ENCODE assay signal across 35 cellular contexts in genomic region chr6:6605873-6606272, GRCh38. TPM values are rescaled to one million over a fixed set of nuclear protein-coding genes. Genes with fewer than 3 reads are reported as not detected.
"Had no signal": no experiment of that assay in that cellular context is flagged by ENCODE, and none has a peak within 500 bp of the region (broad histone marks: within the 10 kb centered on the region; RNA-seq: fewer than 3 reads in every experiment).

No MANE protein-coding gene starts in this region.

- ATAC-seq: activated CD4-positive, alpha-beta T cell treated with anti-CD3 and anti-CD28 coated beads for 36 hours; activated CD4-positive, CD25-positive, alpha-beta regulatory T cell treated with anti-CD3 and anti-CD28 coated beads, Interleukin-2, amount 50 U/mL, for 24 hours; activated naive CD4-positive, alpha-beta T cell treated with anti-CD3 and anti-CD28 coated beads, Interleukin-2, amount 50 U/mL, for 72 hours; body of pancreas; PC-3 had no signal

- H3K4me3 ChIP-seq: adrenal gland, body of pancreas, breast epithelium, MG63, Peyer's patch, SJSA1 had no signal

- H3K9me3 ChIP-seq: adrenal gland, body of pancreas, MG63, Peyer's patch, SJSA1, SK-N-SH had no signal

- H3K36me3 ChIP-seq: adrenal gland, breast epithelium, MG63, Peyer's patch, SJSA1, WERI-Rb-1 had no signal

- H3K9me3 Mint-ChIP-seq: IgD-negative memory B cell had no signal

- H3K27me3 Mint-ChIP-seq: activated CD4-positive, alpha-beta T cell treated with anti-CD3 and anti-CD28 coated beads for 36 hours; activated T-cell treated with anti-CD3 and anti-CD28 coated beads, Interleukin-2, amount 50 U/mL, for 24 hours; IgD-negative memory B cell had no signal

- H3K27me3 ChIP-seq: adrenal gland, body of pancreas, breast epithelium, MG63, Peyer's patch, SJSA1 had no signal

- H3K4me3 Mint-ChIP-seq: activated CD4-positive, alpha-beta memory T cell treated with anti-CD3 and anti-CD28 coated beads, Interleukin-2, amount 10 ng/mL, durations not matched to agents 7 days and 5 days; activated CD4-positive, alpha-beta T cell treated with anti-CD3 and anti-CD28 coated beads for 36 hours; activated naive CD4-positive, alpha-beta T cell treated with anti-CD3 and anti-CD28 coated beads for 36 hours; activated T-cell treated with anti-CD3 and anti-CD28 coated beads, Interleukin-2, amount 50 U/mL, for 24 hours had no signal

- H3K4me2 ChIP-seq: SK-N-SH had no signal

- FAIRE-seq: astrocyte had no signal

- H3K9ac ChIP-seq: SK-N-SH had no signal

- H3K4me1 ChIP-seq: adrenal gland, body of pancreas, breast epithelium, SJSA1 had no signal

- DNase-seq: activated CD4-positive, alpha-beta memory T cell treated with anti-CD3 and anti-CD28 coated beads, Interleukin-2, amount 10 ng/mL, durations not matched to agents 7 days and 5 days; activated CD4-positive, alpha-beta T cell treated with anti-CD3 and anti-CD28 coated beads for 36 hours; activated gamma-delta T cell; activated naive CD4-positive, alpha-beta T cell treated with anti-CD3 and anti-CD28 coated beads for 36 hours; activated T-cell treated with anti-CD3 and anti-CD28 coated beads, Interleukin-2, amount 50 U/mL, for 24 hours; adrenal gland; body of pancreas; Kasumi-1; KG1; MG63; NCI-H1048; NCI-H1105 treated with DMSO at 0.1 percent for 48 hours; NCI-H1436; NCI-H1694 treated with DMSO at 0.1 percent for 48 hours; NCI-H2029; NCI-H510A; NCI-H526; NCI-H748 treated with DMSO at 0.1 percent for 48 hours; NK-92 treated with Interleukin-12 subunit alpha and Interleukin-12 subunit beta, amount 100 ng/mL, for 24 hours; PC-3; Peyer's patch; RPMI8226; SHP77 treated with DMSO at 0.1 percent for 48 hours; SK-N-SH; T-helper 1 cell; T-helper 2 cell; T-helper 9 cell; WERI-Rb-1 had no signal

- H3K27ac Mint-ChIP-seq: activated CD4-positive, alpha-beta memory T cell treated with anti-CD3 and anti-CD28 coated beads, Interleukin-2, amount 10 ng/mL, durations not matched to agents 7 days and 5 days; activated CD4-positive, alpha-beta T cell treated with anti-CD3 and anti-CD28 coated beads for 36 hours; activated naive CD4-positive, alpha-beta T cell treated with anti-CD3 and anti-CD28 coated beads for 36 hours; activated naive CD4-positive, alpha-beta T cell treated with anti-CD3 and anti-CD28 coated beads, Interleukin-2, amount 50 U/mL, for 72 hours; activated T-cell treated with anti-CD3 and anti-CD28 coated beads, Interleukin-2, amount 50 U/mL, for 24 hours; activated T-helper 2 cell treated with anti-CD3 and anti-CD28 coated beads, Interferon-gamma antibody, Interleukin-2, Interleukin-4, amounts not matched to agents 10 μg/mL and 5 μg/mL and 100 μg/mL, durations not matched to agents 14 hours and 24 hours and 36 hours; IgD-negative memory B cell had no signal

- H3K27ac ChIP-seq: adrenal gland, body of pancreas, breast epithelium, Peyer's patch, SJSA1, WERI-Rb-1 had no signal

RNA-seq across cellular contexts. Expression of gene LY86, which starts 17.4 kb away (rescaled TPM):
- total RNA-seq: astrocyte, PC-3, SJSA1 had no signal
- polyA plus RNA-seq: SK-N-SH had no signal
